In genomic region chr10:37872955-37873354, GRCh38 we compare ENCODE assay signal across 2 cellular contexts.
TF ChIP-seq lines count a peak whose summit lies in the region.

No MANE protein-coding gene starts in this region.

TF ChIP-seq in HepG2, 621 proteins besides CTCF, POLR2A, EP300 and RAD21:
- TF ChIP-seq ZGPAT (CRISPR knock-in tag; IDR thresholded peaks at IDR 0.05) (no peak), GATAD1 (CRISPR knock-in tag; IDR thresholded peaks at IDR 0.05) (no peak), SP2 (CRISPR knock-in tag; IDR thresholded peaks at IDR 0.05) (no peak), MAFG (CRISPR knock-in tag; IDR thresholded peaks at IDR 0.05) (no peak), FOXO1 (CRISPR knock-in tag; IDR thresholded peaks at IDR 0.05) (no peak), DDIT3 (CRISPR knock-in tag; IDR thresholded peaks at IDR 0.05) (no peak), SALL1 (CRISPR knock-in tag; IDR thresholded peaks at IDR 0.05) (no peak), ZBTB34 (CRISPR knock-in tag; IDR thresholded peaks at IDR 0.05) (no peak), U2AF2 (IDR thresholded peaks at IDR 0.05; ENCODE audit: low read depth, low read length) (no peak), KLF13 (CRISPR knock-in tag; IDR thresholded peaks at IDR 0.05) (no peak), ZNF772 (CRISPR knock-in tag; IDR thresholded peaks at IDR 0.05) (no peak), ZNF530 (CRISPR knock-in tag; IDR thresholded peaks at IDR 0.05; ENCODE audit: low read depth) (no peak), NKX3-1 (CRISPR knock-in tag; IDR thresholded peaks at IDR 0.05) (no peak)
TF ChIP-seq in HepG2: peak in this region for 0.

TF ChIP-seq in K562, 482 proteins besides CTCF, POLR2A, EP300 and RAD21:
- TF ChIP-seq HNRNPUL1 (IDR thresholded peaks at IDR 0.05; ENCODE audit: low read length): no peak
- peak; percentile 62 for TF ChIP-seq ZNF592 (IDR thresholded peaks at IDR 0.05)
- TF ChIP-seq ZNF639 (CRISPR knock-in tag; conservative IDR thresholded peaks at IDR 0.05 in 1 of 2, IDR thresholded peaks at IDR 0.05 in 1 of 2): 0 out of 4 replicates have a peak, but pooled peaks of 1 of the 2 experiments have one; percentile 26
- peak; percentile 63 for TF ChIP-seq TFE3 (CRISPR knock-in tag; IDR thresholded peaks at IDR 0.05)
- no peak for TF ChIP-seq KDM4B (IDR thresholded peaks at IDR 0.05; ENCODE audit: borderline replicate concordance in 2 of 2, low read depth in 1 of 2)
- no peak for TF ChIP-seq ZBTB7A (IDR thresholded peaks at IDR 0.05; ENCODE audit: borderline replicate concordance, control insufficient read depth, low read depth, low read length)
- TF ChIP-seq BHLHE40 (IDR thresholded peaks at IDR 0.05; ENCODE audit: low read length): peak; percentile 39; the same call in 1 of the 2 replicates
- 0 out of 2 replicates have a peak, but pooled peaks have one; percentile 23 for TF ChIP-seq MGA (IDR thresholded peaks at IDR 0.05)
